In the genomic region with DNA sequence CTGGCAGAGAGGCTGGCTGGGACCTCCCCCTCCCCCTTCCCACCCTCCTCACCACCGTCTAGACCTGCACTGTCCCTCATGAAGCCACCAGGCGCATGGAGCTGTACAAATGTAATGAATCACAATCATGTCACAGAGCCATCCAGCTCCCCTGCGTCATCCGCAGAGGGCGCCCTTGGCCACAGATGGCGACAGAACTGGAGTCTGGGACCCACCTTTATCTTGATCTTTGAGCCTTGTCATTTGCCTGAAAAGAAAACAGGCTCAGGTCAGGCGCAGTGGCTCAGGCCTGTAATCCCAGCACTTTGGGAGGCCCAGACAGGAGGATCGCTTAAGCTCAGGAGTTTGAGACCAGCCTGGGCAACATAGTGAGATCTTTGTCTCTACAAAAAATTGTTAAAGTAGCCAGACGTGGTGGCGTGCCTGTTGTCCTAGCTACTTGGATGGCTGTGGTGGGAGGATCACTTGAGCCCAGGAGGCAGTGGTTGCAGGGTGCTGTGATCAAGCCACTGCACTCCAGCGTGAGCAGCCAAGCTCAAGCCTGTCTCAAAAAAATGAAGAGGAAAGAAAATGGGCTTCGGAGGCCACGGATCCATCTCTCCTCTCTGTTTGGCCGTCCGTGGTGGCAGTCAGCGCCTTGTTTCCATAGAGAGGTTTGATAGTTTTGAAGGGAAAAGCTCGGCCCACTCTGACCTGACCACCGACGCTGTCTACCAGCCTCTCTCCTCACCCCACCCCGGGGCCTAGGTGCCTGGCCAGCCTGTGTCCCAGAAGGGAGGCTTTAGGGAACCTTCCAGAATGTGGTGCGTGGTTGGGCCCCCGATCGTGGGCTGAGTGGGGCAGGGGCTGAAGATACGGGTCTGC, we compare ENCODE assay signal across 1 cellular context.
TF ChIP-seq lines count a peak whose summit lies in the region.

No MANE protein-coding gene starts in this region.

TF ChIP-seq in K562, 482 proteins besides CTCF, POLR2A, EP300 and RAD21 (continued from another document):
- TF ChIP-seq, protein P1, sequence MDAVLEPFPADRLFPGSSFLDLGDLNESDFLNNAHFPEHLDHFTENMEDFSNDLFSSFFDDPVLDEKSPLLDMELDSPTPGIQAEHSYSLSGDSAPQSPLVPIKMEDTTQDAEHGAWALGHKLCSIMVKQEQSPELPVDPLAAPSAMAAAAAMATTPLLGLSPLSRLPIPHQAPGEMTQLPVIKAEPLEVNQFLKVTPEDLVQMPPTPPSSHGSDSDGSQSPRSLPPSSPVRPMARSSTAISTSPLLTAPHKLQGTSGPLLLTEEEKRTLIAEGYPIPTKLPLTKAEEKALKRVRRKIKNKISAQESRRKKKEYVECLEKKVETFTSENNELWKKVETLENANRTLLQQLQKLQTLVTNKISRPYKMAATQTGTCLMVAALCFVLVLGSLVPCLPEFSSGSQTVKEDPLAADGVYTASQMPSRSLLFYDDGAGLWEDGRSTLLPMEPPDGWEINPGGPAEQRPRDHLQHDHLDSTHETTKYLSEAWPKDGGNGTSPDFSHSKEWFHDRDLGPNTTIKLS (IDR thresholded peaks at IDR 0.05; ENCODE audit: borderline replicate concordance, low read depth) = no peak
- TF ChIP-seq, protein P2, sequence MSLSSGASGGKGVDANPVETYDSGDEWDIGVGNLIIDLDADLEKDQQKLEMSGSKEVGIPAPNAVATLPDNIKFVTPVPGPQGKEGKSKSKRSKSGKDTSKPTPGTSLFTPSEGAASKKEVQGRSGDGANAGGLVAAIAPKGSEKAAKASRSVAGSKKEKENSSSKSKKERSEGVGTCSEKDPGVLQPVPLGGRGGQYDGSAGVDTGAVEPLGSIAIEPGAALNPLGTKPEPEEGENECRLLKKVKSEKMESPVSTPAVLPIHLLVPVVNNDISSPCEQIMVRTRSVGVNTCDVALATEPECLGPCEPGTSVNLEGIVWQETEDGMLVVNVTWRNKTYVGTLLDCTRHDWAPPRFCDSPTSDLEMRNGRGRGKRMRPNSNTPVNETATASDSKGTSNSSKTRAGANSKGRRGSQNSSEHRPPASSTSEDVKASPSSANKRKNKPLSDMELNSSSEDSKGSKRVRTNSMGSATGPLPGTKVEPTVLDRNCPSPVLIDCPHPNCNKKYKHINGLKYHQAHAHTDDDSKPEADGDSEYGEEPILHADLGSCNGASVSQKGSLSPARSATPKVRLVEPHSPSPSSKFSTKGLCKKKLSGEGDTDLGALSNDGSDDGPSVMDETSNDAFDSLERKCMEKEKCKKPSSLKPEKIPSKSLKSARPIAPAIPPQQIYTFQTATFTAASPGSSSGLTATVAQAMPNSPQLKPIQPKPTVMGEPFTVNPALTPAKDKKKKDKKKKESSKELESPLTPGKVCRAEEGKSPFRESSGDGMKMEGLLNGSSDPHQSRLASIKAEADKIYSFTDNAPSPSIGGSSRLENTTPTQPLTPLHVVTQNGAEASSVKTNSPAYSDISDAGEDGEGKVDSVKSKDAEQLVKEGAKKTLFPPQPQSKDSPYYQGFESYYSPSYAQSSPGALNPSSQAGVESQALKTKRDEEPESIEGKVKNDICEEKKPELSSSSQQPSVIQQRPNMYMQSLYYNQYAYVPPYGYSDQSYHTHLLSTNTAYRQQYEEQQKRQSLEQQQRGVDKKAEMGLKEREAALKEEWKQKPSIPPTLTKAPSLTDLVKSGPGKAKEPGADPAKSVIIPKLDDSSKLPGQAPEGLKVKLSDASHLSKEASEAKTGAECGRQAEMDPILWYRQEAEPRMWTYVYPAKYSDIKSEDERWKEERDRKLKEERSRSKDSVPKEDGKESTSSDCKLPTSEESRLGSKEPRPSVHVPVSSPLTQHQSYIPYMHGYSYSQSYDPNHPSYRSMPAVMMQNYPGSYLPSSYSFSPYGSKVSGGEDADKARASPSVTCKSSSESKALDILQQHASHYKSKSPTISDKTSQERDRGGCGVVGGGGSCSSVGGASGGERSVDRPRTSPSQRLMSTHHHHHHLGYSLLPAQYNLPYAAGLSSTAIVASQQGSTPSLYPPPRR (CRISPR knock-in tag; IDR thresholded peaks at IDR 0.05; ENCODE audit: borderline replicate concordance) = no peak
- TF ChIP-seq MEF2A (IDR thresholded peaks at IDR 0.05; ENCODE audit: control insufficient read depth, low read depth, low read length) (no peak), CBX1 (IDR thresholded peaks at IDR 0.05; ENCODE audit: low read depth) (no peak), ZNF586 (CRISPR knock-in tag; conservative IDR thresholded peaks at IDR 0.05) (no peak), ZNF124 (CRISPR knock-in tag; IDR thresholded peaks at IDR 0.05) (no peak), JUNB (CRISPR knock-in tag; conservative IDR thresholded peaks at IDR 0.05) (no peak), CBX8 (IDR thresholded peaks at IDR 0.05; ENCODE audit: borderline replicate concordance, extremely low read depth, low read depth, low read length, poor library complexity, severe bottlenecking) (no peak), ZNF583 (CRISPR knock-in tag; IDR thresholded peaks at IDR 0.05) (no peak)
- TF ChIP-seq, protein P3, sequence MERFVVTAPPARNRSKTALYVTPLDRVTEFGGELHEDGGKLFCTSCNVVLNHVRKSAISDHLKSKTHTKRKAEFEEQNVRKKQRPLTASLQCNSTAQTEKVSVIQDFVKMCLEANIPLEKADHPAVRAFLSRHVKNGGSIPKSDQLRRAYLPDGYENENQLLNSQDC (CRISPR knock-in tag; IDR thresholded peaks at IDR 0.05) = no peak
- TF ChIP-seq, protein P4, sequence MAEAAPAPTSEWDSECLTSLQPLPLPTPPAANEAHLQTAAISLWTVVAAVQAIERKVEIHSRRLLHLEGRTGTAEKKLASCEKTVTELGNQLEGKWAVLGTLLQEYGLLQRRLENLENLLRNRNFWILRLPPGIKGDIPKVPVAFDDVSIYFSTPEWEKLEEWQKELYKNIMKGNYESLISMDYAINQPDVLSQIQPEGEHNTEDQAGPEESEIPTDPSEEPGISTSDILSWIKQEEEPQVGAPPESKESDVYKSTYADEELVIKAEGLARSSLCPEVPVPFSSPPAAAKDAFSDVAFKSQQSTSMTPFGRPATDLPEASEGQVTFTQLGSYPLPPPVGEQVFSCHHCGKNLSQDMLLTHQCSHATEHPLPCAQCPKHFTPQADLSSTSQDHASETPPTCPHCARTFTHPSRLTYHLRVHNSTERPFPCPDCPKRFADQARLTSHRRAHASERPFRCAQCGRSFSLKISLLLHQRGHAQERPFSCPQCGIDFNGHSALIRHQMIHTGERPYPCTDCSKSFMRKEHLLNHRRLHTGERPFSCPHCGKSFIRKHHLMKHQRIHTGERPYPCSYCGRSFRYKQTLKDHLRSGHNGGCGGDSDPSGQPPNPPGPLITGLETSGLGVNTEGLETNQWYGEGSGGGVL (CRISPR knock-in tag; IDR thresholded peaks at IDR 0.05) = no peak
